8 cellular contexts compared by ENCODE assay signal in the genomic region with DNA sequence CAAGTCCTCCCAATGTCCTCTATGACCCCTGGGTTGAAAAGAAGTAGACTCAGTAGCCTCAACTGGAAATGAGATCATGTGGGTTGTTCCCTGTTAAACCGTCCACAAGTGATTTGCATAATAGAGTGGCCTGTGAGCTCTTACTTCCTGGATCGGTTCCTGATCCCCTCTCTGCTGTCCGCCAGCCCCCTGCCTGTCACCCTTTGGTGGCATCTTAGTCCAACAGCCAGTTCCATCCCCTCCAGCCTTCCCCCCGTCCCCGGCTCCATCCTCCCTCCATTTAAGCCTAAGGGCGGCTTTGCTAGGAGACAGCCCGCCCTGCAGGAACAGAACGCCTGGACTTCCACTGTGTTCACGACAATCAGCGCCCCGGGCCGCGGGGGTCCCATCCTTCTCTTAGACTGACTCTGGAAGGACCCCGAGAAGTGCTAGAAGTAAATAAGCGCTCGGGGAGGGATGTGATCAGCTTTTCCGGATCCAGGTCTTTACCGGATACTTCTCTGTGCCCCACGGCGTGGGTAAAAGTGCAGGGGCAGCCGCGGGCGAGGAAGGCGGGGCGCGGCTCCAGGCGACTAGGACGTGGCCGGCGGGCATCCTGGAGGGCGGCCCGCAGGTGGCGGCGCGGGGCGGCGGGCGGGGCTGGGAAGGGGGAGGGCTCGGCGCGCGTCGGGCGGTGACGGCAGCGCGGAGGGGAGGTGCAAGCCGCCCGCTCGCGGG. TPM values are rescaled to one million over a fixed set of nuclear protein-coding genes. Genes with fewer than 3 reads are reported as not detected.
DNase-seq lines count a peak whose midpoint lies in the region; ATAC-seq, FAIRE-seq and TF ChIP-seq lines count a peak whose summit lies in the region.

No MANE protein-coding gene starts in this region.

- H3K4me3 Mint-ChIP-seq in CD4-positive, alpha-beta T cell, result peak overlapping the region; percentile 95
- peak overlapping the region; percentile 90 for H3K4me3 Mint-ChIP-seq in neural progenitor cell

- peaks cover 13% of the 10 kb centered on the region for H3K36me3 Mint-ChIP-seq in CD4-positive, alpha-beta T cell (ENCODE audit: low read depth)
- peaks cover 4% of the 10 kb centered on the region for H3K36me3 Mint-ChIP-seq in neural progenitor cell

- H3K36me3 ChIP-seq in neural progenitor cell, result no peaks in the 10 kb centered on the region
- no peaks in the 10 kb centered on the region for H3K36me3 ChIP-seq in stomach smooth muscle (ENCODE audit: control insufficient read depth in 2 of 2, insufficient read depth in 2 of 2, low read length in 2 of 2)

- H3K27me3 ChIP-seq in CD4-positive, alpha-beta T cell (ENCODE audit: control insufficient read depth, insufficient read depth, low read length), result no peaks in the 10 kb centered on the region
- H3K27me3 ChIP-seq in neural progenitor cell, result no peaks in the 10 kb centered on the region
- no peaks in the 10 kb centered on the region for H3K27me3 ChIP-seq in stomach smooth muscle (ENCODE audit: control insufficient read depth in 1 of 2, insufficient read depth in 2 of 2, low read length in 2 of 2)

- no peaks in the 10 kb centered on the region for H3K9me3 Mint-ChIP-seq in CD4-positive, alpha-beta T cell
- H3K9me3 Mint-ChIP-seq in neural progenitor cell, result no peaks in the 10 kb centered on the region

- H3K9ac ChIP-seq in neural progenitor cell (no peak overlapping the region), stomach smooth muscle (ENCODE audit: low read length in 2 of 2) (peak overlapping the region; percentile 60 to 64)

- H3K4me1 ChIP-seq in neural progenitor cell (peaks cover 12% of the 10 kb centered on the region), stomach smooth muscle (ENCODE audit: control insufficient read depth, insufficient read depth, low read length) (peaks cover 16% of the 10 kb centered on the region)

- H3K4me2 ChIP-seq in neural progenitor cell, result peak overlapping the region; percentile 83

- POLR2A ChIA-PET in CD4-positive, alpha-beta T cell (lab: Charles Lee), result interaction anchor here (0.8 to 1.9 kb wide), 3 partner anchors 14 to 51 kb away, joined by 3 to 20 read pairs (median 3); a partner anchor contains a TSS
- POLR2A ChIA-PET in RWPE1 (lab: Yijun Ruan, JAX; ENCODE audit: low non-redundant PET), result interaction anchor here (0.5 kb wide), 1 partner anchor 99 kb away, joined by 3 read pairs; no protein-coding TSS in a partner anchor

- H3K4me3 ChIP-seq in fibroblast of villous mesenchyme (ENCODE audit: low read depth, low read length), result peak overlapping the region; percentile 85
- H3K4me3 ChIP-seq in neural progenitor cell, result peak overlapping the region; percentile 86
- peak overlapping the region; percentile 54 to 71 for H3K4me3 ChIP-seq in stomach smooth muscle (ENCODE audit: low read length in 2 of 2)

- H3K27ac Mint-ChIP-seq in CD4-positive, alpha-beta T cell, result peak overlapping the region; percentile 93
- peak overlapping the region; percentile 72 for H3K27ac Mint-ChIP-seq in neural progenitor cell

- peaks cover 27% of the 10 kb centered on the region for H4K20me1 ChIP-seq in neural progenitor cell (ENCODE audit: low read depth)

- peak; percentile 45 to 69 (median 60) for DNase-seq in CD4-positive, alpha-beta T cell
- DNase-seq in GM19239 (ENCODE audit: insufficient read length, low spot score) (peak; percentile 84), RWPE1 (ENCODE audit: low spot score) (peak; percentile 63), fibroblast of villous mesenchyme (ENCODE audit: low read depth) (peak; percentile 55), neural progenitor cell (ENCODE audit: low spot score) (peak; percentile 87)
- peak; percentile 90 for DNase-seq in activated effector memory CD4-positive, alpha-beta T cell treated with anti-CD3 and anti-CD28 coated beads, Interleukin-2, amount 50 U/mL, for 16 hours

- H3K4me1 Mint-ChIP-seq in CD4-positive, alpha-beta T cell (ENCODE audit: low read depth), result peaks cover 38% of the 10 kb centered on the region
- H3K4me1 Mint-ChIP-seq in neural progenitor cell, result peaks cover 30% of the 10 kb centered on the region

- H2AFZ ChIP-seq in neural progenitor cell (replicated peaks), result peak overlapping the region; percentile 80

- H3F3A ChIP-seq in neural progenitor cell (ENCODE audit: low read depth), result peaks cover 24% of the 10 kb centered on the region

- intact Hi-C loops in CD4-positive, alpha-beta T cell (cut with DNase I, micrococcal nuclease), result loop anchor here (1.0 to 5.0 kb wide), 4 partner anchors 50 to 1701 kb away; a partner anchor contains a TSS

- TF ChIP-seq CTCF in CD4-positive, alpha-beta T cell (IDR thresholded peaks at IDR 0.05), result no peak
- TF ChIP-seq CTCF in RWPE1 (conservative IDR thresholded peaks at IDR 0.05; ENCODE audit: low read depth) (no peak), fibroblast of villous mesenchyme (IDR thresholded peaks at IDR 0.05; ENCODE audit: insufficient read depth, low read depth, low read length) (no peak), neural progenitor cell (IDR thresholded peaks at IDR 0.05) (no peak)

- peaks cover 41% of the 10 kb centered on the region for H3K79me2 ChIP-seq in neural progenitor cell (ENCODE audit: low read depth)

- H3K27me3 Mint-ChIP-seq in CD4-positive, alpha-beta T cell, result no peaks in the 10 kb centered on the region
- H3K27me3 Mint-ChIP-seq in neural progenitor cell (ENCODE audit: insufficient read depth, low read depth), result peaks cover 9% of the 10 kb centered on the region

- H3K9me3 ChIP-seq in CD4-positive, alpha-beta T cell (ENCODE audit: control insufficient read depth, low read length), result no peaks in the 10 kb centered on the region
- H3K9me3 ChIP-seq in neural progenitor cell (ENCODE audit: low read depth) (no peaks in the 10 kb centered on the region), stomach smooth muscle (ENCODE audit: control insufficient read depth in 2 of 2, low read length in 2 of 2) (no peaks in the 10 kb centered on the region)

- ATAC-seq in CD4-positive, alpha-beta T cell (ENCODE audit: poor library complexity), result peak; percentile 73
- ATAC-seq in HG03378 (IDR thresholded peaks at IDR 0.05; ENCODE audit: unreplicated experiment), result peak; percentile 83

- FAIRE-seq in GM19239 (lab: Jason Lieb, UNC), result peak; percentile 95

- CTCF ChIA-PET in CD4-positive, alpha-beta T cell (lab: Charles Lee), result interaction anchor here (0.9 to 1.3 kb wide), 2 partner anchors 50 to 69 kb away, joined by 3 read pairs; no protein-coding TSS in a partner anchor
- CTCF ChIA-PET in RWPE1 (lab: Yijun Ruan, JAX), result interaction anchor here (0.6 kb wide), 1 partner anchor 88 kb away, joined by 4 read pairs; no protein-coding TSS in a partner anchor

- H3K27ac ChIP-seq in CD4-positive, alpha-beta T cell (ENCODE audit: low read depth, low read length), result peak overlapping the region; percentile 72
- H3K27ac ChIP-seq in RWPE1, result peak overlapping the region; percentile 72
- H3K27ac ChIP-seq in neural progenitor cell, result no peak overlapping the region
- peak overlapping the region; percentile 82 for H3K27ac ChIP-seq in stomach smooth muscle (ENCODE audit: low read length)

RNA-seq across cellular contexts. Expression of a gene that starts 51.2 kb away (rescaled TPM):
- total RNA-seq in CD4-positive, alpha-beta T cell, result 10 to 100 TPM; 23.8 to 28.6 TPM
- total RNA-seq in fibroblast of villous mesenchyme (8.1 and 22.0 TPM in 2 replicates), neural progenitor cell (ENCODE audit: low replicate concordance) (27.2 and 33.0 TPM in 2 replicates)
